Comparison of ENCODE assay signal across 8 cellular contexts in the genomic region with DNA sequence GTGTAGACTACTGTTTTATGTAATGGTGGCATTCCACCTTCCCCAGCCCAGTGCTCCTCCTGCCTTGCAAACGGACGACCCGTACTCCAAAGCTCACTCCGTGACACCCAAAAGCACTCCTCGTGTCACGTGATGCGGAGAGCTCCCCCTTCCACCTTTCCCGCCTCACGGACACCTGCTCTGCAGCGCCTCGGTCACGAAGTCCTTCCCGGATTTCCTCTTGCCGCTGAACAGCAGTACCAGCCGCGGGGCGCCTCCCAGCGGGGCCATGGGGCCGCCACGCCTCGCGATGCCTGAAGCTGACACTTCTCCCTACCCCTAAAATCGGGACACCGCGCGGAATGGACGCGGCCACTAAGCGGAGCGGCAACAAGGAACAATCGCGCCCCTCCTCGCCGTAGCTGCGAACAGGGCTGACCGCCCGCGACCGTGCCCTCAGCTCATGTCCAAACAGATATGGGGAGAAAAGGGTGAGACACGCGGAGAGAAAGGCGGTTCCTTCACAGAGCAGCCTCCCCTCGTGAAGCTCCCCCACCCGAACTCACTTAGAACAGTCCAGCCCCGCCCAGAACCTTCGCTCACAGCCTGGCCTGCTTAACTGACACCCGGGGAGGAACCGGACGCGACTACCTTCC. TPM values are rescaled to one million over a fixed set of nuclear protein-coding genes. Genes with fewer than 3 reads are reported as not detected.
DNase-seq lines count a peak whose midpoint lies in the region; ATAC-seq lines count a peak whose summit lies in the region.

TSS of gene PMVK (minus strand) at position 304 of the 635 bp plus-strand sequence. CDS start at position 270, 34 bp downstream.

- no peaks in the 10 kb centered on the region for H3K27me3 Mint-ChIP-seq in memory B cell

- peaks cover 35% of the 10 kb centered on the region for H3K4me1 ChIP-seq in effector memory CD4-positive, alpha-beta T cell (ENCODE audit: control insufficient read depth, insufficient read depth, low read length, poor library complexity, severe bottlenecking)

- H3K9me3 ChIP-seq in effector memory CD4-positive, alpha-beta T cell (ENCODE audit: control insufficient read depth, low read length): no peaks in the 10 kb centered on the region

- POLR2A ChIA-PET in activated CD8-positive, alpha-beta memory T cell treated with anti-CD3 and anti-CD28 coated beads for 36 hours (lab: Charles Lee): interaction anchor here (0.5 to 1.5 kb wide), 7 partner anchors 19 to 377 kb away, joined by 3 to 8 read pairs (median 4); partner anchors contain the start of gene PBXIP1

- no peaks in the 10 kb centered on the region for H3K36me3 ChIP-seq in effector memory CD4-positive, alpha-beta T cell (ENCODE audit: control insufficient read depth, insufficient read depth, low read length)

- no peaks in the 10 kb centered on the region for H3K36me3 Mint-ChIP-seq in memory B cell

- DNase-seq in CMK (ENCODE audit: low read depth): peak; percentile 95
- peak; percentile 93 for DNase-seq in HS-5 (ENCODE audit: low read depth)
- peak; percentile 68 for DNase-seq in NK-92 (lab: John Stamatoyannopoulos, UW; ENCODE audit: unreplicated experiment)
- DNase-seq in effector memory CD4-positive, alpha-beta T cell: peak; percentile 88 to 94 (median 93)
- DNase-seq in memory B cell (ENCODE audit: low spot score in 2 of 2): peak; percentile 91 to 95
- peak; percentile 84 for DNase-seq in stimulated activated CD8-positive, alpha-beta memory T cell treated with anti-CD3 and anti-CD28 coated beads, Interleukin-12 subunit alpha, Interleukin-12 subunit beta, amount 100 ng/mL, for 24 hours (ENCODE audit: extremely low read depth)

- H3K27me3 ChIP-seq in effector memory CD4-positive, alpha-beta T cell (replicated peaks; ENCODE audit: control insufficient read depth, insufficient read depth, low read length, poor library complexity, severe bottlenecking): no peaks in the 10 kb centered on the region

- H3K4me1 Mint-ChIP-seq in memory B cell: peaks cover 36% of the 10 kb centered on the region

- CTCF ChIA-PET in activated CD8-positive, alpha-beta memory T cell treated with anti-CD3 and anti-CD28 coated beads for 36 hours (lab: Charles Lee): interaction anchor here (0.6 to 2.5 kb wide), 12 partner anchors 11 to 377 kb away, joined by 3 to 8 read pairs (median 3); partner anchors contain the start of gene PYGO2

- H3K27ac Mint-ChIP-seq in memory B cell: peak within 1 kb of the TSS; percentile 99

- H3K9me3 Mint-ChIP-seq in memory B cell: no peaks in the 10 kb centered on the region

- peak within 1 kb of the TSS; percentile 99 for H3K4me3 Mint-ChIP-seq in memory B cell

- peak within 1 kb of the TSS; percentile 68 for H3K4me3 ChIP-seq in effector memory CD4-positive, alpha-beta T cell (ENCODE audit: insufficient read depth, low read depth, low read length, poor library complexity, severe bottlenecking)

- ATAC-seq in GM19467 (IDR thresholded peaks at IDR 0.05; ENCODE audit: unreplicated experiment): peak; percentile 73
- ATAC-seq in memory B cell (ENCODE audit: low read depth): peak; percentile 80

- peak within 1 kb of the TSS; percentile 99 for H3K27ac ChIP-seq in effector memory CD4-positive, alpha-beta T cell (ENCODE audit: insufficient read depth, low read length, poor library complexity, severe bottlenecking)

RNA-seq across cellular contexts. Expression of gene PMVK, which starts in this region (rescaled TPM):
- 10 to 100 TPM; 42.6 to 44.1 TPM for total RNA-seq in activated CD8-positive, alpha-beta memory T cell treated with anti-CD3 and anti-CD28 coated beads for 36 hours

Comparison
In these comparisons a context has a peak if more than half of its experiments do, and no peak if none do; other contexts are left out.
1. Peak in every context shown above with its lines: DNase-seq, ATAC-seq, H3K4me3 ChIP-seq and H3K27ac ChIP-seq.